Comparison of ENCODE assay signal across 8 cellular contexts in genomic region chr17:59311051-59311468, GRCh38. TPM values are rescaled to one million over a fixed set of nuclear protein-coding genes. Genes with fewer than 3 reads are reported as not detected.
DNase-seq lines count a peak whose midpoint lies in the region; ATAC-seq, FAIRE-seq and TF ChIP-seq lines count a peak whose summit lies in the region.

No MANE protein-coding gene starts in this region.

- H3K27me3 Mint-ChIP-seq in CD4-positive, alpha-beta memory T cell: no peaks in the 10 kb centered on the region

- in situ Hi-C loops in K562 (cut with MboI) (loop anchor here (5.0 to 10.0 kb wide), 2 partner anchors 126 to 724 kb away; no protein-coding TSS in a partner anchor), gastrocnemius medialis (cut with MboI; ENCODE audit: low sequenced_read_pairs in 4 of 4) (loop anchor here in 3 of 4 donors (5.0 to 25.0 kb wide), 3 partner anchors 126 to 251 kb away; partner anchors contain the start of gene DHX40 (in 1 of the 3))

- peak; percentile 94 to 95 for TF ChIP-seq RAD21 in K562 (CRISPR knock-in tag; conservative IDR thresholded peaks at IDR 0.05 in 1 of 2, IDR thresholded peaks at IDR 0.05 in 1 of 2)

- no peaks in the 10 kb centered on the region for H3K4me1 ChIP-seq in CD4-positive, alpha-beta memory T cell (ENCODE audit: insufficient read depth, low read length)
- H3K4me1 ChIP-seq in K562 (replicated peaks in 1 of 2; ENCODE audit: control insufficient read depth in 2 of 2, insufficient read depth in 2 of 2, low read length in 2 of 2) (0 out of 5 replicates have a peak, but pooled peaks cover 0 to 4% of the 10 kb centered on the region in 2 experiments), iPS DF 6.9 (ENCODE audit: control insufficient read depth, insufficient read depth, low read length) (no peaks in the 10 kb centered on the region), gastrocnemius medialis (peaks cover 6% of the 10 kb centered on the region in 2 donors)

- POLR2A ChIA-PET in CD4-positive, alpha-beta memory T cell (lab: Charles Lee; ENCODE audit: partially characterized antibody): interaction anchor here (1.1 to 1.6 kb wide), 4 partner anchors 19 to 130 kb away, joined by 3 to 21 read pairs (median 6); partner anchors contain the start of gene GDPD1
- POLR2A ChIA-PET in K562 (lab: Yijun Ruan, JAX): interaction anchor here (0.7 to 1.5 kb wide), 5 partner anchors 14 to 553 kb away, joined by 3 to 5 read pairs (median 3); no protein-coding TSS in a partner anchor

- intact Hi-C loops in CD4-positive, alpha-beta memory T cell (cut with micrococcal nuclease): loop anchor here (1.0 to 10.0 kb wide), 5 partner anchors 18 to 724 kb away; partner anchors contain the start of gene GDPD1
- intact Hi-C loops in K562 (cut with micrococcal nuclease): loop anchor here (1.0 to 2.0 kb wide), 3 partner anchors 91 to 248 kb away; partner anchors contain the start of gene GDPD1
- intact Hi-C loops in gastrocnemius medialis (cut with DNase I; ENCODE audit: low total_unique reads): loop anchor here (1.0 to 5.0 kb wide), 3 partner anchors 18 to 211 kb away; no protein-coding TSS in a partner anchor

- H3K9ac ChIP-seq in K562 (ENCODE audit: insufficient read depth in 1 of 2, low read depth in 2 of 2, low read length in 2 of 2): no peak overlapping the region

- H3K4me3 Mint-ChIP-seq in CD4-positive, alpha-beta memory T cell: no peak overlapping the region

- peak overlapping the region in 1 of 7 donors; percentile 23 for H3K27ac Mint-ChIP-seq in CD4-positive, alpha-beta memory T cell

- TF ChIP-seq CTCF in K562 (IDR thresholded peaks at IDR 0.05 in 2 of 3, conservative IDR thresholded peaks at IDR 0.05 in 1 of 3; ENCODE audit: insufficient read depth in 2 of 3, low read depth in 1 of 3, low read length in 3 of 3) (peak; percentile 81 to 94 (median 88)), gastrocnemius medialis (IDR thresholded peaks at IDR 0.05 in 4 of 5, conservative IDR thresholded peaks at IDR 0.05 in 1 of 5) (peak; percentile 81 to 89 (median 87))

- CTCF ChIA-PET in CD4-positive, alpha-beta memory T cell (lab: Charles Lee; ENCODE audit: partially characterized antibody): interaction anchor here (0.7 to 13.7 kb wide), 34 partner anchors 9 to 726 kb away, joined by 3 to 500 read pairs (median 4); partner anchors contain the start of gene GDPD1
- CTCF ChIA-PET in K562 (lab: Yijun Ruan, JAX; ENCODE audit: low intra/inter-chr PET ratio): interaction anchor here (0.6 to 2.1 kb wide), 5 partner anchors 128 to 250 kb away, joined by 3 to 15 read pairs (median 4); no protein-coding TSS in a partner anchor

- no TSS peak for BruUV-seq in K562 (replicated peaks; lab: Mats Ljungman, UMichigan)

- WGBS in K562 (ENCODE audit: insufficient coverage, low coverage, missing lambda C conversion rate): 0% methylated on average over 5 of the region's 5 CpGs
- WGBS in iPS DF 6.9 (ENCODE audit: insufficient coverage, insufficient read length): no CpG with 5 or more reads among the region's 5 CpGs

- H3K9me1 ChIP-seq in K562 (ENCODE audit: control insufficient read depth, insufficient read depth, low read length): no peaks in the 10 kb centered on the region

- H3K27me3 ChIP-seq in CD4-positive, alpha-beta memory T cell (ENCODE audit: insufficient read depth, low read length): no peaks in the 10 kb centered on the region
- H3K27me3 ChIP-seq in K562 (ENCODE audit: control insufficient read depth in 2 of 2, insufficient read depth in 2 of 2, low read length in 2 of 2) (no peaks in the 10 kb centered on the region), iPS DF 6.9 (ENCODE audit: control insufficient read depth, insufficient read depth, low read length) (no peaks in the 10 kb centered on the region), gastrocnemius medialis (no peaks in the 10 kb centered on the region)

- FAIRE-seq in K562 (lab: Jason Lieb, UNC): peak; percentile 87

- no peaks in the 10 kb centered on the region for H3K36me3 ChIP-seq in CD4-positive, alpha-beta memory T cell (ENCODE audit: insufficient read depth, low read length)
- H3K36me3 ChIP-seq in K562 (ENCODE audit: control insufficient read depth, insufficient read depth, low read length) (no peaks in the 10 kb centered on the region), iPS DF 6.9 (ENCODE audit: control insufficient read depth, insufficient read depth, low read length) (no peaks in the 10 kb centered on the region), gastrocnemius medialis (no peaks in the 10 kb centered on the region)

- ATAC-seq in GM21360 (IDR thresholded peaks at IDR 0.05; ENCODE audit: unreplicated experiment) (peak; percentile 46), K562 (peak; percentile 98), gastrocnemius medialis (peak; percentile 96 to 99), HG02870 (IDR thresholded peaks at IDR 0.05; ENCODE audit: unreplicated experiment) (no peak)

- DNase-seq in CD4-positive, alpha-beta memory T cell: peak; percentile 50 to 68 (median 63)
- peak; percentile 77 for DNase-seq in NCI-H1092 treated with DMSO at 0.1 percent for 48 hours (lab: John Stamatoyannopoulos, UW)
- DNase-seq in SHP77 treated with DMSO at 0.1 percent for 48 hours (lab: John Stamatoyannopoulos, UW): peak; percentile 50
- peak; percentile 66 to 81 (median 71) for DNase-seq in K562 (ENCODE audit: extremely low read depth in 1 of 4, low spot score in 3 of 4)
- peak; percentile 33 for DNase-seq in iPS DF 6.9 (ENCODE audit: low read depth, low spot score)
- DNase-seq in gastrocnemius medialis: no peak

- no peaks in the 10 kb centered on the region for H3K79me2 ChIP-seq in K562 (ENCODE audit: control insufficient read depth, insufficient read depth, low read length)

- H3K4me1 Mint-ChIP-seq in CD4-positive, alpha-beta memory T cell: peaks cover 0 to 4% (median 4%) of the 10 kb centered on the region in 4 donors

- no peak overlapping the region for H3K27ac ChIP-seq in CD4-positive, alpha-beta memory T cell (ENCODE audit: low read depth, low read length)
- H3K27ac ChIP-seq in K562 (ENCODE audit: extremely low read depth, low read depth, low read length): no peak overlapping the region
- no peak overlapping the region for H3K27ac ChIP-seq in iPS DF 6.9 (ENCODE audit: low read length)
- no peak overlapping the region for H3K27ac ChIP-seq in gastrocnemius medialis

- no peak overlapping the region for H3K4me3 ChIP-seq in CD4-positive, alpha-beta memory T cell (ENCODE audit: low read length in 2 of 2)
- H3K4me3 ChIP-seq in K562: no peak overlapping the region
- H3K4me3 ChIP-seq in iPS DF 6.9 (ENCODE audit: low read length): no peak overlapping the region
- no peak overlapping the region for H3K4me3 ChIP-seq in gastrocnemius medialis

- no peak overlapping the region for H3K4me2 ChIP-seq in K562 (ENCODE audit: insufficient read depth, low read length)

- H3K9me3 Mint-ChIP-seq in CD4-positive, alpha-beta memory T cell: no peaks in the 10 kb centered on the region

- no peak for TF ChIP-seq EP300 in K562 (IDR thresholded peaks at IDR 0.05; ENCODE audit: low read length)

- TF ChIP-seq POLR2A in K562 (conservative IDR thresholded peaks at IDR 0.05) (no peak), gastrocnemius medialis (IDR thresholded peaks at IDR 0.05) (no peak)

- H4K20me1 ChIP-seq in K562 (replicated peaks; ENCODE audit: control insufficient read depth, insufficient read depth, low read length): no peaks in the 10 kb centered on the region

- H2AFZ ChIP-seq in K562 (ENCODE audit: low read depth, low read length): peak overlapping the region; percentile 81

- no peaks in the 10 kb centered on the region for H3K9me3 ChIP-seq in CD4-positive, alpha-beta memory T cell (ENCODE audit: control insufficient read depth in 1 of 2, low read length in 2 of 2)
- H3K9me3 ChIP-seq in K562 (replicated peaks; ENCODE audit: control insufficient read depth, insufficient read depth, low read depth, low read length): no peaks in the 10 kb centered on the region
- no peaks in the 10 kb centered on the region for H3K9me3 ChIP-seq in iPS DF 6.9 (ENCODE audit: control insufficient read depth, insufficient read depth, low read length)
- no peaks in the 10 kb centered on the region for H3K9me3 ChIP-seq in gastrocnemius medialis

- no peaks in the 10 kb centered on the region for H3K36me3 Mint-ChIP-seq in CD4-positive, alpha-beta memory T cell

TF ChIP-seq in K562, 482 proteins besides CTCF, POLR2A, EP300 and RAD21 (continues in another document):
- no peak for TF ChIP-seq ZNF551 (CRISPR knock-in tag; IDR thresholded peaks at IDR 0.05)
- TF ChIP-seq ESRRB (CRISPR knock-in tag; IDR thresholded peaks at IDR 0.05; ENCODE audit: borderline replicate concordance): no peak
- no peak for TF ChIP-seq ARHGAP35 (IDR thresholded peaks at IDR 0.05; ENCODE audit: partially characterized antibody)
- TF ChIP-seq KLF1 (tag; IDR thresholded peaks at IDR 0.05): no peak

RNA-seq across cellular contexts. Expression of gene YPEL2, which starts 20.4 kb away (rescaled TPM):
- total RNA-seq in CD4-positive, alpha-beta memory T cell: 10 to 100 TPM; 42.2 to 42.4 TPM
- polyA plus RNA-seq in CD4-positive, alpha-beta memory T cell: 10 to 100 TPM in 1 of 2 donors, 1 to 10 TPM in 1; 9.9 to 20.3 TPM
- total RNA-seq in K562 (2011; cell fraction: chromatin; rRNA removed; ENCODE audit: low replicate concordance): 5.5 and 7.2 TPM in 2 replicates
- total RNA-seq in K562 (2011; cell fraction: nucleolus; rRNA removed): 2.8 and 3.0 TPM in 2 replicates
- 3.4 and 5.6 TPM in 2 replicates for total RNA-seq in K562 (2011; cell fraction: nucleoplasm; rRNA removed)
- total RNA-seq in K562 (2014; rRNA removed) (0.14 and 1.1 TPM in 2 replicates), K562 (2014; rRNA removed; fragmentation: Illumina TruSeq; extraction: Trizol) (0.47 and 0.57 TPM in 2 replicates), K562 (2015; rRNA removed; fragmentation: Illumina TruSeq; extraction: Trizol) (0.33 and 0.38 TPM in 2 replicates), K562 (2021) (0.54 and 0.71 TPM in 2 replicates), gastrocnemius medialis (10 to 100 TPM; 18.9 to 27.4 (median 22.2) TPM)
- polyA plus RNA-seq in K562 (2011; rRNA removed) (2.4 and 3.2 TPM in 2 replicates), K562 (2014; fragmentation: Illumina TruSeq; extraction: Trizol) (0.61 and 0.83 TPM in 2 replicates), K562 (2014; fragmentation: Nextera tagmentation; extraction: Ambion mirVana) (under 1 TPM; 0.11 to 0.13 TPM), K562 (2014; rRNA removed) (0.59 and 0.68 TPM in 2 replicates)
- polyA plus RNA-seq in K562 (2011; cell fraction: cytosol; rRNA removed): 1.1 and 1.7 TPM in 2 replicates
- 3.9 and 5.7 TPM in 2 replicates for polyA plus RNA-seq in K562 (2011; cell fraction: nucleus; rRNA removed)
- 0.40 and 0.53 TPM in 2 replicates for polyA plus RNA-seq in K562 (2012)
- polyA minus RNA-seq in K562 (2011; rRNA and poly(A)+ RNA removed): 1.8 and 2.3 TPM in 2 replicates
- 0.67 and 2.2 TPM in 2 replicates for polyA minus RNA-seq in K562 (2011; cell fraction: cytosol; rRNA and poly(A)+ RNA removed)
- polyA minus RNA-seq in K562 (2011; cell fraction: nucleus; rRNA and poly(A)+ RNA removed): 1.2 and 2.1 TPM in 2 replicates

Comparison
In these comparisons a context has a peak if more than half of its experiments do, and no peak if none do; other contexts are left out.
1. DNase-seq: peak in CD4-positive, alpha-beta memory T cell (5 of 5), NCI-H1092 treated with DMSO at 0.1 percent for 48 hours (single experiment), SHP77 treated with DMSO at 0.1 percent for 48 hours (single experiment), K562 (4 of 4) and iPS DF 6.9 (single experiment); none in gastrocnemius medialis (0 of 2).